Comparison of ENCODE assay signal across 14 cellular contexts in the genomic region with DNA sequence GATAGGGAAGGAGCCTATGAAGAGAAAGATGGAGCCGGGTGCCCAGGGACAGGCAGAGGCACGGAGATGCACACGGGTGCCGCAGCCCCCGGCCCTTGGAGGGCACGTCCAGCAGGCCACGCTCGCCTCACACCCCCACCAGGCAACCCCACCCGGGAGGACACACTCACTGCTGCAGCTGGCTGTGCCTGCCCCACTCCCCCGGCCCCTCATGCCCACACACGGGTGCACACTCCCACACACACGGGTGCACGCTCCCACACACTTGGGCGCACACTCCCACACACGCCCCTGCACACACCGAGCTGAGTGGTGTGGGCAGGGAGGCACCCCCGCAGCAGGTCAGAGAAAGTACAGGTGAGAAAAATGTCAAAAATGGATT. TPM values are rescaled to one million over a fixed set of nuclear protein-coding genes. Genes with fewer than 3 reads are reported as not detected.
A peak's percentile ranks its signal among the peaks of the same experiment; 100 is the strongest.
DNase-seq lines count a peak whose midpoint lies in the region; ATAC-seq and TF ChIP-seq lines count a peak whose summit lies in the region.
"Had no signal": no experiment of that assay in that cellular context is flagged by ENCODE, and none has a peak within 500 bp of the region (broad histone marks: within the 10 kb centered on the region; RNA-seq: fewer than 3 reads in every experiment).

No MANE protein-coding gene starts in this region.

- H3K27me3 ChIP-seq in esophagus squamous epithelium, result no peaks in the 10 kb centered on the region
- no peaks in the 10 kb centered on the region for H3K27me3 ChIP-seq in osteoblast (ENCODE audit: insufficient read depth, low read length)

- H3K36me3 Mint-ChIP-seq in activated naive CD4-positive, alpha-beta T cell treated with anti-CD3 and anti-CD28 coated beads, Interleukin-2, amount 50 U/mL, for 72 hours, result no peaks in the 10 kb centered on the region

- H3K79me2 ChIP-seq in osteoblast (ENCODE audit: insufficient read depth, low read length), result peaks cover 56% of the 10 kb centered on the region

- peak in 1 of 2 donors; percentile 13 for ATAC-seq in activated naive CD4-positive, alpha-beta T cell treated with anti-CD3 and anti-CD28 coated beads, Interleukin-2, amount 50 U/mL, for 72 hours

- H3K36me3 ChIP-seq in esophagus squamous epithelium (peaks cover 0 to 26% (median 0%) of the 10 kb centered on the region in 3 donors), osteoblast (ENCODE audit: insufficient read depth, low read length) (no peaks in the 10 kb centered on the region), urinary bladder (ENCODE audit: insufficient read depth) (no peaks in the 10 kb centered on the region)

- no peak for DNase-seq in activated naive CD4-positive, alpha-beta T cell treated with anti-CD3 and anti-CD28 coated beads, Interleukin-2, amount 50 U/mL, for 72 hours (ENCODE audit: low spot score in 2 of 2)
- no peak for DNase-seq in activated naive CD4-positive, alpha-beta T cell (lab: John Stamatoyannopoulos, UW)
- DNase-seq in esophagus squamous epithelium (lab: John Stamatoyannopoulos, UW) (no peak), osteoblast (ENCODE audit: insufficient read length, low spot score, missing footprints) (peak; percentile 73), NOMO-1 treated with DMSO at 0.1 percent for 48 hours (lab: John Stamatoyannopoulos, UW; ENCODE audit: unreplicated experiment) (no peak), LoVo (ENCODE audit: low spot score) (no peak), germinal center (ENCODE audit: low spot score) (no peak)
- DNase-seq: activated CD4-positive, CD25-positive, alpha-beta regulatory T cell; activated CD8-positive, alpha-beta memory T cell treated with anti-CD3 and anti-CD28 coated beads, Interleukin-2, amount 50 U/mL, for 48 hours; NCI-H510A had no signal

- H3K9me3 ChIP-seq in esophagus squamous epithelium, result no peaks in the 10 kb centered on the region
- no peaks in the 10 kb centered on the region for H3K9me3 ChIP-seq in osteoblast (ENCODE audit: low read depth, low read length)

- intact Hi-C loops in esophagus squamous epithelium (cut with DNase I), result no loop called here

- H2AFZ ChIP-seq in osteoblast (ENCODE audit: low read length), result no peak overlapping the region
- H2AFZ ChIP-seq: parathyroid adenoma, PC-9 had no signal

- H3K27ac Mint-ChIP-seq in activated naive CD4-positive, alpha-beta T cell treated with anti-CD3 and anti-CD28 coated beads, Interleukin-2, amount 50 U/mL, for 72 hours, result peak overlapping the region; percentile 30 to 87

- H3K4me1 ChIP-seq in esophagus squamous epithelium (peaks cover 40 to 92% (median 78%) of the 10 kb centered on the region in 3 donors), osteoblast (ENCODE audit: insufficient read depth, low read length) (peaks cover 4% of the 10 kb centered on the region), urinary bladder (ENCODE audit: insufficient read depth) (no peaks in the 10 kb centered on the region)
- H3K4me1 ChIP-seq: parathyroid adenoma had no signal

- peak overlapping the region; percentile 8 to 53 (median 42) for H3K4me3 ChIP-seq in esophagus squamous epithelium
- no peak overlapping the region for H3K4me3 ChIP-seq in osteoblast (ENCODE audit: insufficient read depth, low read length)
- H3K4me3 ChIP-seq in urinary bladder (ENCODE audit: low read depth, low read length), result peak overlapping the region; percentile 11
- H3K4me3 ChIP-seq: PC-9 had no signal

- peak overlapping the region; percentile 15 to 89 (median 82) for H3K27ac ChIP-seq in esophagus squamous epithelium
- H3K27ac ChIP-seq in osteoblast (ENCODE audit: low read depth, low read length), result no peak overlapping the region
- no peak overlapping the region for H3K27ac ChIP-seq in urinary bladder (ENCODE audit: low read depth)
- H3K27ac ChIP-seq: KMS-11, parathyroid adenoma, PC-9 had no signal

- no peaks in the 10 kb centered on the region for H3K9me3 Mint-ChIP-seq in activated naive CD4-positive, alpha-beta T cell treated with anti-CD3 and anti-CD28 coated beads, Interleukin-2, amount 50 U/mL, for 72 hours

- TF ChIP-seq CTCF in esophagus squamous epithelium (IDR thresholded peaks at IDR 0.05) (no peak), osteoblast (IDR thresholded peaks at IDR 0.05; ENCODE audit: extremely low read depth, low read depth, low read length) (no peak)

- H3K4me2 ChIP-seq in osteoblast (ENCODE audit: insufficient read depth, low read length), result no peak overlapping the region
- H3K4me2 ChIP-seq: KMS-11, PC-9 had no signal

- no peak for TF ChIP-seq POLR2A in esophagus squamous epithelium (IDR thresholded peaks at IDR 0.05)

- 65% methylated on average over 10 of the region's 17 CpGs; no CpG with 5 or more reads in 1 of the 2 donors for WGBS in esophagus squamous epithelium, 2 donors
- 57% methylated on average over 17 of the region's 17 CpGs for WGBS in urinary bladder

- peaks cover 71% of the 10 kb centered on the region for H4K20me1 ChIP-seq in osteoblast (ENCODE audit: insufficient read depth, low read length)

RNA-seq across cellular contexts. Expression of gene MOB2, which starts 1.1 kb away (rescaled TPM):
- total RNA-seq in activated naive CD4-positive, alpha-beta T cell treated with anti-CD3 and anti-CD28 coated beads, Interleukin-2, amount 50 U/mL, for 72 hours, result 10 to 100 TPM; 17.7 to 23.2 TPM
- total RNA-seq in esophagus squamous epithelium (10 to 100 TPM; 21.5 to 45.0 (median 30.1) TPM), osteoblast (28.2 and 29.8 TPM in 2 replicates), urinary bladder (27.5 TPM)
- 120 TPM for polyA plus RNA-seq in urinary bladder

Comparison
In these comparisons a context has a peak if more than half of its experiments do, and no peak if none do; other contexts are left out.
1. H3K27ac ChIP-seq: peak in esophagus squamous epithelium (4 of 4); none in osteoblast (single experiment) and urinary bladder (single experiment).